In the genomic region with DNA sequence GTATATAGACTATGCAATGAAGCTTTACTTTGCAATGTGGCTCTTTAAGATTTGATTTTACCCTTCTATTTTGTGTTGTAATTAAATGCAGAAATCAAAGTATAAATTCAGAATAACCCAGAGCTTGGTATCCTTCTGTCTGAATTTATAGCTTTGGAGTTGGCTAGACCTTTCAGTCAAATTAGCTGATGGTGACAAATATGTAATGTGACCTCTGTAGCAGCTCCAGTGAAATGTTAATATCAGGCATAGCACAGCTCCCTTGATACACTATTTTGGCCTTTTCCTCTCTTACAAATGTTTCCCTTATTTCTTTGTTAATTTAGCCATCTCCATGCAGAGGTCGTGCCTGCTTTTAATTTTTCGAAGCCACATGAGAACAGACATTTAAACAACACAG, we compare ENCODE assay signal across 17 cellular contexts.
"Had no signal": no experiment of that assay in that cellular context is flagged by ENCODE, and none has a peak within 500 bp of the region (broad histone marks: within the 10 kb centered on the region; RNA-seq: fewer than 3 reads in every experiment).

No MANE protein-coding gene starts in this region.

- ATAC-seq: body of pancreas, natural killer cell had no signal

- H3K9me3 ChIP-seq: body of pancreas, tibial nerve had no signal

- H3K4me3 Mint-ChIP-seq: activated B cell treated with CpG ODN at 0.5 μM for 24 hours; activated CD4-positive, alpha-beta memory T cell treated with anti-CD3 and anti-CD28 coated beads for 36 hours; activated naive CD8-positive, alpha-beta T cell treated with anti-CD3 and anti-CD28 coated beads, Interleukin-2, amount 10 ng/mL, durations not matched to agents 7 days and 5 days; activated T-helper 1 cell treated with anti-CD3 and anti-CD28 coated beads, Interleukin-12 subunit alpha, Interleukin-12 subunit beta, Interleukin-2, Interleukin-4 antibody, amounts not matched to agents 30 ng/mL and 10 ng/mL and 1 ng/mL, durations not matched to agents 14 hours and 24 hours and 36 hours; central memory CD8-positive, alpha-beta T cell; natural killer cell; stimulated activated naive CD8-positive, alpha-beta T cell treated with anti-CD3 and anti-CD28 coated beads, Interleukin-15, Interleukin-2, amounts not matched to agents 100 ng/mL and 50 ng/mL, for 24 hours had no signal

- H3K4me3 ChIP-seq: body of pancreas, skin epidermis, tibial nerve had no signal

- DNase-seq: activated B cell treated with CpG ODN at 0.5 μM for 24 hours; activated CD4-positive, alpha-beta memory T cell treated with anti-CD3 and anti-CD28 coated beads for 36 hours; activated CD4-positive, alpha-beta T cell treated with anti-CD3 and anti-CD28 coated beads for 4 hours; activated naive CD8-positive, alpha-beta T cell treated with anti-CD3 and anti-CD28 coated beads, Interleukin-2, amount 10 ng/mL, durations not matched to agents 7 days and 5 days; activated T-cell treated with anti-CD3 and anti-CD28 coated beads for 4 hours; body of pancreas; cortex of kidney; mesendoderm; natural killer cell; retina; SW 1271; T-helper 2 cell had no signal

- H3K27ac Mint-ChIP-seq: activated B cell treated with CpG ODN at 0.5 μM for 24 hours; activated CD4-positive, alpha-beta memory T cell treated with anti-CD3 and anti-CD28 coated beads for 36 hours; activated naive CD8-positive, alpha-beta T cell treated with anti-CD3 and anti-CD28 coated beads, Interleukin-2, amount 10 ng/mL, durations not matched to agents 7 days and 5 days; activated T-helper 1 cell treated with anti-CD3 and anti-CD28 coated beads, Interleukin-12 subunit alpha, Interleukin-12 subunit beta, Interleukin-2, Interleukin-4 antibody, amounts not matched to agents 30 ng/mL and 10 ng/mL and 1 ng/mL, durations not matched to agents 14 hours and 24 hours and 36 hours; natural killer cell; stimulated activated naive CD8-positive, alpha-beta T cell treated with anti-CD3 and anti-CD28 coated beads, Interleukin-15, Interleukin-2, amounts not matched to agents 100 ng/mL and 50 ng/mL, for 24 hours had no signal

- H3K27ac ChIP-seq: body of pancreas, skin epidermis, tibial nerve had no signal

- H3K36me3 ChIP-seq: tibial nerve had no signal

- H3K27me3 Mint-ChIP-seq: activated B cell treated with CpG ODN at 0.5 μM for 24 hours; activated CD4-positive, alpha-beta memory T cell treated with anti-CD3 and anti-CD28 coated beads for 36 hours; activated naive CD8-positive, alpha-beta T cell treated with anti-CD3 and anti-CD28 coated beads, Interleukin-2, amount 10 ng/mL, durations not matched to agents 7 days and 5 days; central memory CD8-positive, alpha-beta T cell; stimulated activated naive CD8-positive, alpha-beta T cell treated with anti-CD3 and anti-CD28 coated beads, Interleukin-15, Interleukin-2, amounts not matched to agents 100 ng/mL and 50 ng/mL, for 24 hours had no signal

- H3K9me3 Mint-ChIP-seq: activated B cell treated with CpG ODN at 0.5 μM for 24 hours; activated CD4-positive, alpha-beta memory T cell treated with anti-CD3 and anti-CD28 coated beads for 36 hours; activated naive CD8-positive, alpha-beta T cell treated with anti-CD3 and anti-CD28 coated beads, Interleukin-2, amount 10 ng/mL, durations not matched to agents 7 days and 5 days; activated T-helper 1 cell treated with anti-CD3 and anti-CD28 coated beads, Interleukin-12 subunit alpha, Interleukin-12 subunit beta, Interleukin-2, Interleukin-4 antibody, amounts not matched to agents 30 ng/mL and 10 ng/mL and 1 ng/mL, durations not matched to agents 14 hours and 24 hours and 36 hours; central memory CD8-positive, alpha-beta T cell; natural killer cell; stimulated activated naive CD8-positive, alpha-beta T cell treated with anti-CD3 and anti-CD28 coated beads, Interleukin-15, Interleukin-2, amounts not matched to agents 100 ng/mL and 50 ng/mL, for 24 hours had no signal

- H3K36me3 Mint-ChIP-seq: natural killer cell had no signal

- H3K27me3 ChIP-seq: body of pancreas, tibial nerve had no signal
